In the genomic region with DNA sequence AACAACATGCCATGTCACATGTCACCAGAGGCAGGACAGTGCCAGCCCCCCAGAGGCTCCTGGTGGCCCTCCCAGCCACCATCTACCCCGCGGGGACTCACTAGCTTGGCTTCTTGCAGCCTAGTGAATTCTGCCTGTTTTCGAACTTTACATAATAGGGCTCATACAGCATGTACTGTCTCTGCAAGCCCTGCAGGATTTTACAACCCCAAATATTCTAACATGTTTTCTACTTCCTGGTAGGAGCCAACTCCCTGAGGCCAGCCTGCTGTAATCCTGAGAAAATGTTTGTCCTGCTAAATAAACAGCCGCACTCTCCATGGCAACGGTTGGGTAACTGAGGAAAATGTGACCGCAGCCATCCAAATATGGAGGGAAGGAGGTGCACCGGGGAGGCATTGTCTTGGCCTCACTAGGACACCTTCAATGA, we compare ENCODE assay signal across 8 cellular contexts. TPM values are rescaled to one million over a fixed set of nuclear protein-coding genes. Genes with fewer than 3 reads are reported as not detected.
DNase-seq lines count a peak whose midpoint lies in the region; ATAC-seq, FAIRE-seq and TF ChIP-seq lines count a peak whose summit lies in the region.

No MANE protein-coding gene starts in this region.

- TF ChIP-seq CTCF in K562 (IDR thresholded peaks at IDR 0.05 in 2 of 3, conservative IDR thresholded peaks at IDR 0.05 in 1 of 3; ENCODE audit: insufficient read depth in 2 of 3, low read depth in 1 of 3, low read length in 3 of 3) (no peak), stomach (IDR thresholded peaks at IDR 0.05) (peak in 1 of 7 experiments; percentile 22)

- H3K9ac ChIP-seq in K562 (ENCODE audit: insufficient read depth in 1 of 2, low read depth in 2 of 2, low read length in 2 of 2), result no peak overlapping the region

- H2AFZ ChIP-seq in K562 (ENCODE audit: low read depth, low read length), result no peak overlapping the region

- H3K36me3 ChIP-seq in K562 (ENCODE audit: control insufficient read depth, insufficient read depth, low read length), result peaks cover 5% of the 10 kb centered on the region; the same call in 1 of the 3 replicates
- no peaks in the 10 kb centered on the region for H3K36me3 ChIP-seq in stomach

- peaks cover 52% of the 10 kb centered on the region for H3K79me2 ChIP-seq in K562 (ENCODE audit: control insufficient read depth, insufficient read depth, low read length)

- intact Hi-C loops in K562 (cut with micrococcal nuclease), result no loop called here
- intact Hi-C loops in stomach (cut with DNase I; ENCODE audit: low total_unique reads), result no loop called here

- WGBS in K562 (ENCODE audit: insufficient coverage, low coverage, missing lambda C conversion rate), result 83% methylated on average over 7 of the region's 7 CpGs
- 13 to 27% (median 19%) methylated on average over 7 of the region's 7 CpGs for WGBS in stomach, 5 donors

- in situ Hi-C loops in K562 (cut with MboI), result no loop called here

- POLR2A ChIA-PET in K562 (lab: Yijun Ruan, JAX), result interaction anchor here (0.6 to 1.4 kb wide), 2 partner anchors 15 to 25 kb away, joined by 3 to 4 read pairs; no protein-coding TSS in a partner anchor

- H3K27me3 ChIP-seq in K562 (ENCODE audit: control insufficient read depth in 2 of 2, insufficient read depth in 2 of 2, low read length in 2 of 2) (no peaks in the 10 kb centered on the region; a peak in 1 of 5 replicates), stomach (no peaks in the 10 kb centered on the region)

- H4K20me1 ChIP-seq in K562 (replicated peaks; ENCODE audit: control insufficient read depth, insufficient read depth, low read length), result no peaks in the 10 kb centered on the region; the same call in 1 of the 2 replicates

- H3K4me1 ChIP-seq in K562 (replicated peaks in 1 of 2; ENCODE audit: control insufficient read depth in 2 of 2, insufficient read depth in 2 of 2, low read length in 2 of 2), result peaks cover 3 to 42% of the 10 kb centered on the region in 2 experiments; a peak in 4 of 5 replicates
- peaks cover 51 to 90% (median 81%) of the 10 kb centered on the region in 4 donors for H3K4me1 ChIP-seq in stomach

- H3K4me3 ChIP-seq in K562, result no peak overlapping the region
- peak overlapping the region; percentile 9 to 28 (median 16) for H3K4me3 ChIP-seq in stomach

- peak; percentile 83 for DNase-seq in HuH-7 (ENCODE audit: low spot score)
- DNase-seq in K562 (ENCODE audit: extremely low read depth in 1 of 4, low spot score in 3 of 4), result no peak
- peak; percentile 67 for DNase-seq in islet precursor cell
- DNase-seq in stomach, result peak; percentile 91
- no peak for DNase-seq in stimulated activated CD4-positive, alpha-beta T cell treated with anti-CD3 and anti-CD28 coated beads, Interleukin-2, amount 100 ng/mL, for 24 hours
- no peak for DNase-seq in iPS-NIHi7 (ENCODE audit: extremely low spot score)
- DNase-seq in NCI-H187 (lab: John Stamatoyannopoulos, UW), result no peak

- ATAC-seq in K562 (no peak), GM18505 (IDR thresholded peaks at IDR 0.05; ENCODE audit: unreplicated experiment) (no peak)

- CTCF ChIA-PET in K562 (lab: Yijun Ruan, JAX; ENCODE audit: low intra/inter-chr PET ratio), result no interaction called here

- H3K27ac ChIP-seq in K562 (ENCODE audit: extremely low read depth, low read depth, low read length), result no peak overlapping the region
- H3K27ac ChIP-seq in stomach, result peak overlapping the region; percentile 98 to 99 (median 98)

- TF ChIP-seq EP300 in K562 (IDR thresholded peaks at IDR 0.05; ENCODE audit: low read length) (no peak), stomach (IDR thresholded peaks at IDR 0.05) (peak; percentile 58)

- no peak for FAIRE-seq in K562 (lab: Jason Lieb, UNC)

- BruUV-seq in K562 (replicated peaks; lab: Mats Ljungman, UMichigan), result no TSS peak

- TF ChIP-seq POLR2A in K562 (conservative IDR thresholded peaks at IDR 0.05) (no peak), stomach (IDR thresholded peaks at IDR 0.05) (no peak), GM18505 (IDR thresholded peaks at IDR 0.05; ENCODE audit: borderline replicate concordance, extremely low read depth, insufficient read depth, insufficient read length) (no peak)

- TF ChIP-seq RAD21 in K562 (CRISPR knock-in tag; conservative IDR thresholded peaks at IDR 0.05 in 1 of 2, IDR thresholded peaks at IDR 0.05 in 1 of 2), result no peak

- H3K9me3 ChIP-seq in K562 (replicated peaks; ENCODE audit: control insufficient read depth, insufficient read depth, low read depth, low read length) (no peaks in the 10 kb centered on the region), stomach (no peaks in the 10 kb centered on the region)

- H3K9me1 ChIP-seq in K562 (ENCODE audit: control insufficient read depth, insufficient read depth, low read length), result peaks cover 5% of the 10 kb centered on the region

- no peak overlapping the region for H3K4me2 ChIP-seq in K562 (ENCODE audit: insufficient read depth, low read length)

TF ChIP-seq in K562, 482 proteins besides CTCF, POLR2A, EP300 and RAD21:
- TF ChIP-seq MYNN (IDR thresholded peaks at IDR 0.05) (no peak), MYNN (CRISPR knock-in tag; IDR thresholded peaks at IDR 0.05) (no peak), RFX1 (IDR thresholded peaks at IDR 0.05) (peak; percentile 48), POLR2B (IDR thresholded peaks at IDR 0.05; ENCODE audit: low read depth, partially characterized antibody) (no peak)

RNA-seq across cellular contexts. Expression of a gene that starts 2.7 kb away (rescaled TPM):
- 22.3 and 47.8 TPM in 2 replicates for total RNA-seq in K562 (2011; cell fraction: chromatin; rRNA removed; ENCODE audit: low replicate concordance)
- 14.6 and 18.5 TPM in 2 replicates for total RNA-seq in K562 (2011; cell fraction: nucleolus; rRNA removed)
- 15.5 and 19.4 TPM in 2 replicates for total RNA-seq in K562 (2011; cell fraction: nucleoplasm; rRNA removed)
- total RNA-seq in K562 (2014; rRNA removed) (3.9 and 4.7 TPM in 2 replicates), K562 (2014; rRNA removed; fragmentation: Illumina TruSeq; extraction: Trizol) (2.8 and 3.5 TPM in 2 replicates), K562 (2015; rRNA removed; fragmentation: Illumina TruSeq; extraction: Trizol) (2.5 and 2.6 TPM in 2 replicates), K562 (2021) (7.7 and 10.3 TPM in 2 replicates), stomach (100 to 1,000 TPM in 1 of 5 donors, 10 to 100 TPM in 4; 20.9 to 188 (median 40.8) TPM)
- polyA plus RNA-seq in K562 (2011; rRNA removed) (2.4 and 3.1 TPM in 2 replicates), K562 (2014; fragmentation: Illumina TruSeq; extraction: Trizol) (3.3 and 4.1 TPM in 2 replicates), K562 (2014; fragmentation: Nextera tagmentation; extraction: Ambion mirVana) (1 to 10 TPM; 1.1 to 1.8 TPM), K562 (2014; rRNA removed) (2.9 and 3.1 TPM in 2 replicates), stomach (1 to 10 TPM; 4.4 to 9.8 (median 7.3) TPM)
- polyA plus RNA-seq in K562 (2011; cell fraction: cytosol; rRNA removed), result 1.4 and 1.8 TPM in 2 replicates
- 6.3 and 8.2 TPM in 2 replicates for polyA plus RNA-seq in K562 (2011; cell fraction: nucleus; rRNA removed)
- 1.3 and 2.0 TPM in 2 replicates for polyA plus RNA-seq in K562 (2012)
- 9.8 and 10.6 TPM in 2 replicates for polyA minus RNA-seq in K562 (2011; rRNA and poly(A)+ RNA removed)
- polyA minus RNA-seq in K562 (2011; cell fraction: cytosol; rRNA and poly(A)+ RNA removed), result 3.5 and 8.4 TPM in 2 replicates
- 10.9 and 14.4 TPM in 2 replicates for polyA minus RNA-seq in K562 (2011; cell fraction: nucleus; rRNA and poly(A)+ RNA removed)

RNA-seq across cellular contexts. Expression of a gene that starts 34.6 kb away (rescaled TPM):
- 5.1 and 10.4 TPM in 2 replicates for total RNA-seq in K562 (2011; cell fraction: chromatin; rRNA removed; ENCODE audit: low replicate concordance)
- total RNA-seq in K562 (2011; cell fraction: nucleolus; rRNA removed), result 0.83 and 3.6 TPM in 2 replicates
- 2.3 and 4.4 TPM in 2 replicates for total RNA-seq in K562 (2011; cell fraction: nucleoplasm; rRNA removed)
- total RNA-seq in K562 (2014; rRNA removed) (2.9 and 3.3 TPM in 2 replicates), K562 (2014; rRNA removed; fragmentation: Illumina TruSeq; extraction: Trizol) (3.4 and 3.9 TPM in 2 replicates), K562 (2015; rRNA removed; fragmentation: Illumina TruSeq; extraction: Trizol) (3.8 and 5.1 TPM in 2 replicates), K562 (2021) (5.5 and 7.4 TPM in 2 replicates), stomach (10 to 100 TPM in 3 of 5 donors, 1 to 10 TPM in 1, under 1 TPM in 1; 0.58 to 21.1 (median 10.7) TPM)
- polyA plus RNA-seq in K562 (2011; rRNA removed) (2.2 and 2.6 TPM in 2 replicates), K562 (2014; fragmentation: Illumina TruSeq; extraction: Trizol) (4.3 and 6.2 TPM in 2 replicates), K562 (2014; fragmentation: Nextera tagmentation; extraction: Ambion mirVana) (1 to 10 TPM; 1.3 to 1.4 TPM), K562 (2014; rRNA removed) (3.2 and 4.5 TPM in 2 replicates), stomach (10 to 100 TPM in 2 of 3 donors, 1 to 10 TPM in 1; 4.4 to 20.6 (median 10.8) TPM)
- polyA plus RNA-seq in K562 (2011; cell fraction: cytosol; rRNA removed), result 1.6 and 1.7 TPM in 2 replicates
- polyA plus RNA-seq in K562 (2011; cell fraction: nucleus; rRNA removed), result 1.3 and 2.1 TPM in 2 replicates
- polyA plus RNA-seq in K562 (2012), result 2.9 and 3.8 TPM in 2 replicates
- polyA minus RNA-seq in K562 (2011; rRNA and poly(A)+ RNA removed), result 1.4 and 1.8 TPM in 2 replicates
- polyA minus RNA-seq in K562 (2011; cell fraction: cytosol; rRNA and poly(A)+ RNA removed), result 2.7 and 4.0 TPM in 2 replicates
- 1.6 and 1.8 TPM in 2 replicates for polyA minus RNA-seq in K562 (2011; cell fraction: nucleus; rRNA and poly(A)+ RNA removed)

RNA-seq across cellular contexts. Expression of a gene that starts 45.8 kb away (rescaled TPM):
- 20.8 and 62.6 TPM in 2 replicates for total RNA-seq in K562 (2011; cell fraction: chromatin; rRNA removed; ENCODE audit: low replicate concordance)
- total RNA-seq in K562 (2011; cell fraction: nucleolus; rRNA removed), result 90.9 and 91.5 TPM in 2 replicates
- 44.9 and 53.6 TPM in 2 replicates for total RNA-seq in K562 (2011; cell fraction: nucleoplasm; rRNA removed)
- total RNA-seq in K562 (2014; rRNA removed), result 110 and 166 TPM in 2 replicates
- 12.8 and 17.8 TPM in 2 replicates for total RNA-seq in K562 (2014; rRNA removed; fragmentation: Illumina TruSeq; extraction: Trizol)
- 29.2 and 31.2 TPM in 2 replicates for total RNA-seq in K562 (2015; rRNA removed; fragmentation: Illumina TruSeq; extraction: Trizol)
- total RNA-seq in K562 (2021), result 123 and 133 TPM in 2 replicates
- polyA plus RNA-seq in K562 (2011; rRNA removed), result 34.9 and 45.1 TPM in 2 replicates
- polyA plus RNA-seq in K562 (2011; cell fraction: cytosol; rRNA removed), result 40.0 and 148 TPM in 2 replicates
- polyA plus RNA-seq in K562 (2011; cell fraction: nucleus; rRNA removed), result 166 and 257 TPM in 2 replicates
- 48.6 and 54.6 TPM in 2 replicates for polyA plus RNA-seq in K562 (2012)
- polyA plus RNA-seq in K562 (2014; fragmentation: Illumina TruSeq; extraction: Trizol), result 20.0 and 27.6 TPM in 2 replicates
- polyA plus RNA-seq in K562 (2014; fragmentation: Nextera tagmentation; extraction: Ambion mirVana), result 1 to 10 TPM; 6.2 to 9.0 TPM
- 131 and 180 TPM in 2 replicates for polyA plus RNA-seq in K562 (2014; rRNA removed)
- 1.7 and 2.4 TPM in 2 replicates for polyA minus RNA-seq in K562 (2011; rRNA and poly(A)+ RNA removed)
- polyA minus RNA-seq in K562 (2011; cell fraction: cytosol; rRNA and poly(A)+ RNA removed), result 17.7 and 26.8 TPM in 2 replicates
- 21.7 and 21.8 TPM in 2 replicates for polyA minus RNA-seq in K562 (2011; cell fraction: nucleus; rRNA and poly(A)+ RNA removed)
- total RNA-seq in stomach, result 100 to 1,000 TPM in 1 of 5 donors, 10 to 100 TPM in 1, 1 to 10 TPM in 2, not detected in 1; 6.7 to 222 (median 45.5) TPM
- polyA plus RNA-seq in stomach, result 10 to 100 TPM; 10.8 to 20.0 (median 17.0) TPM

Comparison
In these comparisons a context has a peak if more than half of its experiments do, and no peak if none do; other contexts are left out.
1. DNase-seq: peak in HuH-7 (single experiment), islet precursor cell (single experiment) and stomach (single experiment); none in K562 (0 of 4), stimulated activated CD4-positive, alpha-beta T cell treated with anti-CD3 and anti-CD28 coated beads, Interleukin-2, amount 100 ng/mL, for 24 hours (0 of 2), iPS-NIHi7 (single experiment) and NCI-H187 (0 of 2).